11 cellular contexts compared by ENCODE assay signal in genomic region chr3:129344540-129345220, GRCh38.
A peak's percentile ranks its signal among the peaks of the same experiment; 100 is the strongest.
DNase-seq lines count a peak whose midpoint lies in the region; ATAC-seq and TF ChIP-seq lines count a peak whose summit lies in the region.
"Had no signal": no experiment of that assay in that cellular context is flagged by ENCODE, and none has a peak within 500 bp of the region (broad histone marks: within the 10 kb centered on the region; RNA-seq: fewer than 3 reads in every experiment).

No MANE protein-coding gene starts in this region.

- H3K4me1 ChIP-seq in NT2/D1 (ENCODE audit: insufficient read depth, insufficient read length), result peaks cover 12% of the 10 kb centered on the region
- H3K4me1 ChIP-seq in neuronal stem cell (ENCODE audit: control insufficient read depth in 2 of 2, insufficient read depth in 1 of 2, low read depth in 1 of 2, low read length in 2 of 2), result peaks cover 10 to 12% of the 10 kb centered on the region in 2 donors
- H3K4me1 ChIP-seq in esophagus squamous epithelium, result peaks cover 10 to 26% (median 10%) of the 10 kb centered on the region in 3 donors

- H3K4me3 ChIP-seq in H7 (ENCODE audit: insufficient read depth, low read depth, low read length) (peak overlapping the region; percentile 48), NT2/D1 (ENCODE audit: insufficient read length, low read depth) (peak overlapping the region; percentile 47), neuronal stem cell (ENCODE audit: low read length in 2 of 2) (peak overlapping the region in 1 of 2 donors; percentile 74), esophagus squamous epithelium (peak overlapping the region in 2 of 4 donors; percentile 41 to 61)
- H3K4me3 ChIP-seq: GM12878, uterus had no signal

- DNase-seq in H7 (peak; percentile 94), NT2/D1 (ENCODE audit: low read depth, low spot score) (peak; percentile 57), left cardiac atrium (no peak), neuronal stem cell (ENCODE audit: low spot score) (no peak), esophagus squamous epithelium (lab: John Stamatoyannopoulos, UW) (no peak), NOMO-1 treated with DMSO at 0.1 percent for 48 hours (lab: John Stamatoyannopoulos, UW; ENCODE audit: unreplicated experiment) (no peak), anterior cingulate cortex (lab: John Stamatoyannopoulos, UW) (no peak), DMS114 treated with DMSO at 0.1 percent for 48 hours (lab: John Stamatoyannopoulos, UW; ENCODE audit: unreplicated experiment) (no peak)
- DNase-seq: SW 1271, uterus had no signal

- peak overlapping the region; percentile 98 for H3K18ac ChIP-seq in neuronal stem cell (ENCODE audit: low read length)

- H3K4me2 ChIP-seq in neuronal stem cell (ENCODE audit: insufficient read depth, low read length, poor library complexity, severe bottlenecking), result peak overlapping the region; percentile 73

- H3K27ac ChIP-seq in neuronal stem cell (replicated peaks; ENCODE audit: low read length) (no peak overlapping the region), esophagus squamous epithelium (no peak overlapping the region)
- H3K27ac ChIP-seq: uterus had no signal

- peak overlapping the region; percentile 75 for H2BK5ac ChIP-seq in neuronal stem cell (ENCODE audit: low read length)

- H3K14ac ChIP-seq in neuronal stem cell (ENCODE audit: low read length), result no peak overlapping the region

- H3K27me3 ChIP-seq in H7 (ENCODE audit: control insufficient read depth, insufficient read depth, low read length) (no peaks in the 10 kb centered on the region), NT2/D1 (ENCODE audit: insufficient read depth, insufficient read length) (no peaks in the 10 kb centered on the region), neuronal stem cell (ENCODE audit: control insufficient read depth in 3 of 3, insufficient read depth in 3 of 3, low read depth in 1 of 3, low read length in 3 of 3) (peaks cover 0 to 3% (median 0%) of the 10 kb centered on the region in 3 experiments), esophagus squamous epithelium (peaks cover 0 to 23% (median 0%) of the 10 kb centered on the region in 4 donors)
- H3K27me3 ChIP-seq: uterus had no signal

- H2BK120ac ChIP-seq in neuronal stem cell (ENCODE audit: low read depth, low read length), result no peak overlapping the region

- no peak overlapping the region for H4K8ac ChIP-seq in neuronal stem cell (ENCODE audit: low read depth, low read length)

- WGBS in neuronal stem cell (ENCODE audit: extremely low coverage in 2 of 2, insufficient read length in 2 of 2, insufficient replicate concordance in 1 of 2), 2 donors, result no CpG with 5 or more reads among the region's 13 CpGs
- 10 to 95% methylated on average over 2 to 4 of the region's 13 CpGs for WGBS in esophagus squamous epithelium, 2 donors

- H3K4ac ChIP-seq in neuronal stem cell (ENCODE audit: low read length), result peak overlapping the region; percentile 76

- peak overlapping the region; percentile 99 for H2AK5ac ChIP-seq in neuronal stem cell (ENCODE audit: low read depth, low read length)

- no peak overlapping the region for H4K91ac ChIP-seq in neuronal stem cell (ENCODE audit: low read depth, low read length, poor library complexity)

- intact Hi-C loops in left cardiac atrium (cut with DNase I) (no loop called here), esophagus squamous epithelium (cut with DNase I) (no loop called here)

- peaks cover 8% of the 10 kb centered on the region; the same call in 1 of the 2 replicates for H3K9me3 ChIP-seq in NT2/D1 (ENCODE audit: insufficient read depth, low read length)
- H3K9me3 ChIP-seq in neuronal stem cell (replicated peaks in 1 of 2; ENCODE audit: control insufficient read depth in 2 of 2, insufficient read depth in 1 of 2, low read depth in 1 of 2, low read length in 2 of 2), result no peaks in the 10 kb centered on the region
- no peaks in the 10 kb centered on the region for H3K9me3 ChIP-seq in esophagus squamous epithelium
- H3K9me3 ChIP-seq: uterus had no signal

- ATAC-seq in left cardiac atrium, result peak; percentile 60 to 64

- H3K36me3 ChIP-seq in H7 (replicated peaks; ENCODE audit: control insufficient read depth, insufficient read depth, low read length), result no peaks in the 10 kb centered on the region
- H3K36me3 ChIP-seq in NT2/D1 (ENCODE audit: insufficient read depth, insufficient read length, low read length), result no peaks in the 10 kb centered on the region
- H3K36me3 ChIP-seq in neuronal stem cell (replicated peaks in 1 of 2; ENCODE audit: control insufficient read depth in 2 of 2, insufficient read depth in 2 of 2, low read length in 2 of 2), result no peaks in the 10 kb centered on the region
- no peaks in the 10 kb centered on the region for H3K36me3 ChIP-seq in esophagus squamous epithelium
- H3K36me3 ChIP-seq: uterus had no signal

- H3K9ac ChIP-seq in NT2/D1 (ENCODE audit: insufficient read length, low read depth) (peak overlapping the region; percentile 77), neuronal stem cell (ENCODE audit: low read depth, low read length, poor library complexity) (peak overlapping the region; percentile 77)

- H2BK12ac ChIP-seq in neuronal stem cell (ENCODE audit: low read length), result peak overlapping the region; percentile 97

- no peaks in the 10 kb centered on the region for H3K79me1 ChIP-seq in neuronal stem cell (ENCODE audit: low read depth, low read length)

- no peak overlapping the region for H3K23ac ChIP-seq in neuronal stem cell (ENCODE audit: low read depth, low read length, poor library complexity)

- H2BK15ac ChIP-seq in neuronal stem cell (ENCODE audit: low read length), result peak overlapping the region; percentile 67

- TF ChIP-seq CTCF in esophagus squamous epithelium (IDR thresholded peaks at IDR 0.05), result no peak

- peak overlapping the region; percentile 45 for H2AFZ ChIP-seq in neuronal stem cell (ENCODE audit: low read length)

- no peak for TF ChIP-seq POLR2A in esophagus squamous epithelium (IDR thresholded peaks at IDR 0.05)

Comparison
In these comparisons a context has a peak if more than half of its experiments do, and no peak if none do; other contexts are left out.
1. DNase-seq: peak in H7 (single experiment) and NT2/D1 (single experiment); none in left cardiac atrium (single experiment), neuronal stem cell (single experiment), esophagus squamous epithelium (single experiment), NOMO-1 treated with DMSO at 0.1 percent for 48 hours (single experiment), anterior cingulate cortex (0 of 58) and DMS114 treated with DMSO at 0.1 percent for 48 hours (single experiment).